1 cellular context compared by ENCODE assay signal in the genomic region with DNA sequence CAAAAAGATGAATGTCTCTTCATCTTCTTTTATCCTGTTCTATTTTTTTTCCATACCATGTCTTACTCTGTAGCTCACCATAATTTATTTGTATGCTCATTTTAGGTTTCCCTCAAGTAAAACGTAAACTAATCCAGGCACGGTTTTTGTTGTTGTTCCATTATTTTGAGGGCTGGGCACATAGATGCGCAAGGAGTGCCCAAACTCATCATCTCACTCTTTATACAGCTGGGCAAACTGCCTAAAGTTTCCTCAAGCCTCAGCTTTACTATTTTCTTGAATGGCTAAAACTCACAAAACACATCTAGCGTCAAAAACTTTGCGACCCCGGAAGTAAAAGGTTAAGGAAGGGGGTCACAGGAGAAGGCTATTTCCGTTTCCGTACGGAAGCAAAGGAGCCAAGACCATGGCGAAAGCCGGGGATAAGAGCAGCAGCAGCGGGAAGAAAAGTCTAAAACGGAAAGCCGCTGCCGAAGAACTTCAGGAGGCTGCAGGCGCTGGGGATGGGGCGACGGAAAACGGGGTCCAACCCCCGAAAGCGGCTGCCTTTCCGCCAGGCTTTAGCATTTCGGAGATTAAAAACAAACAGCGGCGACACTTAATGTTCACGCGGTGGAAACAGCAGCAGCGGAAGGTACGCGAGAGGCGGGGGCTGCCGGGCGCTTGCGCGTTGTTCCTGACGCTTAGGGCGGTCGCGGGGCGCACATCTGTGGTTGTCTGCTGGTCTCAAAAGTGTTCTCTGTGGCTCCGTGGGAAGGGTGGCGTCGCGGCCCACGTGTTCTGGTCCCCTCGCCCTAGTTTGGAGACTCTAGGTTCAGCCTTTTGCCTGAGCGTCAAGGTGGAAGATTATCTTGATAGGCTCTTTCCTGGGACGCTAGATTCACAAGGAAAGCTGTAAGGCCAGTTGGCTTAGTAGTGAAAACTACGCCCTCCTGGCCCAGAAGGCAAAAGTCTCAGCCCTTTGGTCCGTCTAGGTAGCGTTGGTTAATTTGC.
TF ChIP-seq lines count a peak whose summit lies in the region.

A gene with protein sequence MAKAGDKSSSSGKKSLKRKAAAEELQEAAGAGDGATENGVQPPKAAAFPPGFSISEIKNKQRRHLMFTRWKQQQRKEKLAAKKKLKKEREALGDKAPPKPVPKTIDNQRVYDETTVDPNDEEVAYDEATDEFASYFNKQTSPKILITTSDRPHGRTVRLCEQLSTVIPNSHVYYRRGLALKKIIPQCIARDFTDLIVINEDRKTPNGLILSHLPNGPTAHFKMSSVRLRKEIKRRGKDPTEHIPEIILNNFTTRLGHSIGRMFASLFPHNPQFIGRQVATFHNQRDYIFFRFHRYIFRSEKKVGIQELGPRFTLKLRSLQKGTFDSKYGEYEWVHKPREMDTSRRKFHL (plus strand): TSS at position 391 of the 993 bp plus-strand sequence. CDS start 16 bp downstream, at position 407.

TF ChIP-seq in GM12878, 131 proteins besides CTCF, POLR2A, EP300 and RAD21 (continued from another document and continues in another):
- TF ChIP-seq, protein P1, sequence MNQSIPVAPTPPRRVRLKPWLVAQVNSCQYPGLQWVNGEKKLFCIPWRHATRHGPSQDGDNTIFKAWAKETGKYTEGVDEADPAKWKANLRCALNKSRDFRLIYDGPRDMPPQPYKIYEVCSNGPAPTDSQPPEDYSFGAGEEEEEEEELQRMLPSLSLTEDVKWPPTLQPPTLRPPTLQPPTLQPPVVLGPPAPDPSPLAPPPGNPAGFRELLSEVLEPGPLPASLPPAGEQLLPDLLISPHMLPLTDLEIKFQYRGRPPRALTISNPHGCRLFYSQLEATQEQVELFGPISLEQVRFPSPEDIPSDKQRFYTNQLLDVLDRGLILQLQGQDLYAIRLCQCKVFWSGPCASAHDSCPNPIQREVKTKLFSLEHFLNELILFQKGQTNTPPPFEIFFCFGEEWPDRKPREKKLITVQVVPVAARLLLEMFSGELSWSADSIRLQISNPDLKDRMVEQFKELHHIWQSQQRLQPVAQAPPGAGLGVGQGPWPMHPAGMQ (IDR thresholded peaks at IDR 0.05; ENCODE audit: borderline replicate concordance): no peak
- TF ChIP-seq ZNF622 (IDR thresholded peaks at IDR 0.05) (no peak), NRF1 (conservative IDR thresholded peaks at IDR 0.05; ENCODE audit: low read depth, low read length) (peak; percentile 52), SMARCA5 (IDR thresholded peaks at IDR 0.05) (no peak), WRNIP1 (IDR thresholded peaks at IDR 0.05; ENCODE audit: borderline replicate concordance, low read depth, low read length) (no peak), TCF3 (IDR thresholded peaks at IDR 0.05; ENCODE audit: borderline replicate concordance, insufficient read depth, low read depth, low read length) (no peak), BRCA1 (IDR thresholded peaks at IDR 0.05; ENCODE audit: low read depth, low read length) (no peak), TBL1XR1 (IDR thresholded peaks at IDR 0.05; ENCODE audit: low read depth, low read length) (peak; percentile 75), JUND (IDR thresholded peaks at IDR 0.05; ENCODE audit: low read depth, low read length) (no peak), BHLHE40 (IDR thresholded peaks at IDR 0.05; ENCODE audit: borderline replicate concordance in 1 of 2, low read depth in 2 of 2, low read length in 1 of 2) (0 out of 4 replicates have a peak, but pooled peaks of 1 of the 2 experiments have one; percentile 18), ETV6 (conservative IDR thresholded peaks at IDR 0.05 in 1 of 2, IDR thresholded peaks at IDR 0.05 in 1 of 2; ENCODE audit: borderline replicate concordance in 1 of 2, low read depth in 1 of 2) (peak in 1 of 2 experiments; percentile 88; a peak in 2 of 4 replicates), CREB1 (IDR thresholded peaks at IDR 0.05; ENCODE audit: low read depth) (peak; percentile 28; the same call in 1 of the 2 replicates), HDAC2 (IDR thresholded peaks at IDR 0.05) (no peak), ZSCAN29 (IDR thresholded peaks at IDR 0.05) (no peak), ESRRA (IDR thresholded peaks at IDR 0.05; ENCODE audit: low read length) (no peak), BCL11A (IDR thresholded peaks at IDR 0.05; ENCODE audit: low read depth, low read length) (no peak), CHD2 (IDR thresholded peaks at IDR 0.05; ENCODE audit: borderline replicate concordance, low read depth, low read length) (0 out of 2 replicates have a peak, but pooled peaks have one; percentile 75), SREBF2 (IDR thresholded peaks at IDR 0.05; ENCODE audit: low read length) (peak; percentile 70), CEBPB (IDR thresholded peaks at IDR 0.05; ENCODE audit: borderline replicate concordance in 1 of 2, low read depth in 2 of 2, low read length in 2 of 2) (0 out of 4 replicates have a peak, but pooled peaks of 1 of the 2 experiments have one; percentile 51), MYC (IDR thresholded peaks at IDR 0.05; ENCODE audit: insufficient read depth, insufficient read length, insufficient replicate concordance, low read length, severe bottlenecking) (no peak), NR2C2 (IDR thresholded peaks at IDR 0.05; ENCODE audit: borderline replicate concordance, control insufficient read depth, insufficient read length, low read depth) (peak; percentile 84), RELA (IDR thresholded peaks at IDR 0.05; ENCODE audit: borderline replicate concordance, partially characterized antibody) (no peak), JUNB (IDR thresholded peaks at IDR 0.05) (no peak), SUPT20H (IDR thresholded peaks at IDR 0.05; ENCODE audit: borderline replicate concordance, control insufficient read depth, low read depth, low read length) (no peak), GABPA (IDR thresholded peaks at IDR 0.05; ENCODE audit: low read depth) (peak; percentile 100), MYB (IDR thresholded peaks at IDR 0.05; ENCODE audit: borderline replicate concordance, low read depth, low read length) (no peak), NBN (IDR thresholded peaks at IDR 0.05) (peak; percentile 86; the same call in 1 of the 2 replicates), CBFB (IDR thresholded peaks at IDR 0.05; ENCODE audit: low read depth) (peak; percentile 51), SPI1 (IDR thresholded peaks at IDR 0.05; ENCODE audit: borderline replicate concordance, insufficient read depth, low read depth, low read length) (no peak)
- TF ChIP-seq, protein P2, sequence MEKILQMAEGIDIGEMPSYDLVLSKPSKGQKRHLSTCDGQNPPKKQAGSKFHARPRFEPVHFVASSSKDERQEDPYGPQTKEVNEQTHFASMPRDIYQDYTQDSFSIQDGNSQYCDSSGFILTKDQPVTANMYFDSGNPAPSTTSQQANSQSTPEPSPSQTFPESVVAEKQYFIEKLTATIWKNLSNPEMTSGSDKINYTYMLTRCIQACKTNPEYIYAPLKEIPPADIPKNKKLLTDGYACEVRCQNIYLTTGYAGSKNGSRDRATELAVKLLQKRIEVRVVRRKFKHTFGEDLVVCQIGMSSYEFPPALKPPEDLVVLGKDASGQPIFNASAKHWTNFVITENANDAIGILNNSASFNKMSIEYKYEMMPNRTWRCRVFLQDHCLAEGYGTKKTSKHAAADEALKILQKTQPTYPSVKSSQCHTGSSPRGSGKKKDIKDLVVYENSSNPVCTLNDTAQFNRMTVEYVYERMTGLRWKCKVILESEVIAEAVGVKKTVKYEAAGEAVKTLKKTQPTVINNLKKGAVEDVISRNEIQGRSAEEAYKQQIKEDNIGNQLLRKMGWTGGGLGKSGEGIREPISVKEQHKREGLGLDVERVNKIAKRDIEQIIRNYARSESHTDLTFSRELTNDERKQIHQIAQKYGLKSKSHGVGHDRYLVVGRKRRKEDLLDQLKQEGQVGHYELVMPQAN (conservative IDR thresholded peaks at IDR 0.05): peak; percentile 86
- TF ChIP-seq, protein P3, sequence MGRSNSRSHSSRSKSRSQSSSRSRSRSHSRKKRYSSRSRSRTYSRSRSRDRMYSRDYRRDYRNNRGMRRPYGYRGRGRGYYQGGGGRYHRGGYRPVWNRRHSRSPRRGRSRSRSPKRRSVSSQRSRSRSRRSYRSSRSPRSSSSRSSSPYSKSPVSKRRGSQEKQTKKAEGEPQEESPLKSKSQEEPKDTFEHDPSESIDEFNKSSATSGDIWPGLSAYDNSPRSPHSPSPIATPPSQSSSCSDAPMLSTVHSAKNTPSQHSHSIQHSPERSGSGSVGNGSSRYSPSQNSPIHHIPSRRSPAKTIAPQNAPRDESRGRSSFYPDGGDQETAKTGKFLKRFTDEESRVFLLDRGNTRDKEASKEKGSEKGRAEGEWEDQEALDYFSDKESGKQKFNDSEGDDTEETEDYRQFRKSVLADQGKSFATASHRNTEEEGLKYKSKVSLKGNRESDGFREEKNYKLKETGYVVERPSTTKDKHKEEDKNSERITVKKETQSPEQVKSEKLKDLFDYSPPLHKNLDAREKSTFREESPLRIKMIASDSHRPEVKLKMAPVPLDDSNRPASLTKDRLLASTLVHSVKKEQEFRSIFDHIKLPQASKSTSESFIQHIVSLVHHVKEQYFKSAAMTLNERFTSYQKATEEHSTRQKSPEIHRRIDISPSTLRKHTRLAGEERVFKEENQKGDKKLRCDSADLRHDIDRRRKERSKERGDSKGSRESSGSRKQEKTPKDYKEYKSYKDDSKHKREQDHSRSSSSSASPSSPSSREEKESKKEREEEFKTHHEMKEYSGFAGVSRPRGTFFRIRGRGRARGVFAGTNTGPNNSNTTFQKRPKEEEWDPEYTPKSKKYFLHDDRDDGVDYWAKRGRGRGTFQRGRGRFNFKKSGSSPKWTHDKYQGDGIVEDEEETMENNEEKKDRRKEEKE (IDR thresholded peaks at IDR 0.05): no peak
- TF ChIP-seq, protein P4, sequence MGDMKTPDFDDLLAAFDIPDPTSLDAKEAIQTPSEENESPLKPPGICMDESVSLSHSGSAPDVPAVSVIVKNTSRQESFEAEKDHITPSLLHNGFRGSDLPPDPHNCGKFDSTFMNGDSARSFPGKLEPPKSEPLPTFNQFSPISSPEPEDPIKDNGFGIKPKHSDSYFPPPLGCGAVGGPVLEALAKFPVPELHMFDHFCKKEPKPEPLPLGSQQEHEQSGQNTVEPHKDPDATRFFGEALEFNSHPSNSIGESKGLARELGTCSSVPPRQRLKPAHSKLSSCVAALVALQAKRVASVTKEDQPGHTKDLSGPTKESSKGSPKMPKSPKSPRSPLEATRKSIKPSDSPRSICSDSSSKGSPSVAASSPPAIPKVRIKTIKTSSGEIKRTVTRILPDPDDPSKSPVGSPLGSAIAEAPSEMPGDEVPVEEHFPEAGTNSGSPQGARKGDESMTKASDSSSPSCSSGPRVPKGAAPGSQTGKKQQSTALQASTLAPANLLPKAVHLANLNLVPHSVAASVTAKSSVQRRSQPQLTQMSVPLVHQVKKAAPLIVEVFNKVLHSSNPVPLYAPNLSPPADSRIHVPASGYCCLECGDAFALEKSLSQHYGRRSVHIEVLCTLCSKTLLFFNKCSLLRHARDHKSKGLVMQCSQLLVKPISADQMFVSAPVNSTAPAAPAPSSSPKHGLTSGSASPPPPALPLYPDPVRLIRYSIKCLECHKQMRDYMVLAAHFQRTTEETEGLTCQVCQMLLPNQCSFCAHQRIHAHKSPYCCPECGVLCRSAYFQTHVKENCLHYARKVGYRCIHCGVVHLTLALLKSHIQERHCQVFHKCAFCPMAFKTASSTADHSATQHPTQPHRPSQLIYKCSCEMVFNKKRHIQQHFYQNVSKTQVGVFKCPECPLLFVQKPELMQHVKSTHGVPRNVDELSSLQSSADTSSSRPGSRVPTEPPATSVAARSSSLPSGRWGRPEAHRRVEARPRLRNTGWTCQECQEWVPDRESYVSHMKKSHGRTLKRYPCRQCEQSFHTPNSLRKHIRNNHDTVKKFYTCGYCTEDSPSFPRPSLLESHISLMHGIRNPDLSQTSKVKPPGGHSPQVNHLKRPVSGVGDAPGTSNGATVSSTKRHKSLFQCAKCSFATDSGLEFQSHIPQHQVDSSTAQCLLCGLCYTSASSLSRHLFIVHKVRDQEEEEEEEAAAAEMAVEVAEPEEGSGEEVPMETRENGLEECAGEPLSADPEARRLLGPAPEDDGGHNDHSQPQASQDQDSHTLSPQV (IDR thresholded peaks at IDR 0.05): no peak
- TF ChIP-seq, protein P5, sequence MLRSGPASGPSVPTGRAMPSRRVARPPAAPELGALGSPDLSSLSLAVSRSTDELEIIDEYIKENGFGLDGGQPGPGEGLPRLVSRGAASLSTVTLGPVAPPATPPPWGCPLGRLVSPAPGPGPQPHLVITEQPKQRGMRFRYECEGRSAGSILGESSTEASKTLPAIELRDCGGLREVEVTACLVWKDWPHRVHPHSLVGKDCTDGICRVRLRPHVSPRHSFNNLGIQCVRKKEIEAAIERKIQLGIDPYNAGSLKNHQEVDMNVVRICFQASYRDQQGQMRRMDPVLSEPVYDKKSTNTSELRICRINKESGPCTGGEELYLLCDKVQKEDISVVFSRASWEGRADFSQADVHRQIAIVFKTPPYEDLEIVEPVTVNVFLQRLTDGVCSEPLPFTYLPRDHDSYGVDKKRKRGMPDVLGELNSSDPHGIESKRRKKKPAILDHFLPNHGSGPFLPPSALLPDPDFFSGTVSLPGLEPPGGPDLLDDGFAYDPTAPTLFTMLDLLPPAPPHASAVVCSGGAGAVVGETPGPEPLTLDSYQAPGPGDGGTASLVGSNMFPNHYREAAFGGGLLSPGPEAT (IDR thresholded peaks at IDR 0.05; ENCODE audit: low read depth): peak; percentile 72; the same call in 1 of the 2 replicates
- TF ChIP-seq, protein P6, sequence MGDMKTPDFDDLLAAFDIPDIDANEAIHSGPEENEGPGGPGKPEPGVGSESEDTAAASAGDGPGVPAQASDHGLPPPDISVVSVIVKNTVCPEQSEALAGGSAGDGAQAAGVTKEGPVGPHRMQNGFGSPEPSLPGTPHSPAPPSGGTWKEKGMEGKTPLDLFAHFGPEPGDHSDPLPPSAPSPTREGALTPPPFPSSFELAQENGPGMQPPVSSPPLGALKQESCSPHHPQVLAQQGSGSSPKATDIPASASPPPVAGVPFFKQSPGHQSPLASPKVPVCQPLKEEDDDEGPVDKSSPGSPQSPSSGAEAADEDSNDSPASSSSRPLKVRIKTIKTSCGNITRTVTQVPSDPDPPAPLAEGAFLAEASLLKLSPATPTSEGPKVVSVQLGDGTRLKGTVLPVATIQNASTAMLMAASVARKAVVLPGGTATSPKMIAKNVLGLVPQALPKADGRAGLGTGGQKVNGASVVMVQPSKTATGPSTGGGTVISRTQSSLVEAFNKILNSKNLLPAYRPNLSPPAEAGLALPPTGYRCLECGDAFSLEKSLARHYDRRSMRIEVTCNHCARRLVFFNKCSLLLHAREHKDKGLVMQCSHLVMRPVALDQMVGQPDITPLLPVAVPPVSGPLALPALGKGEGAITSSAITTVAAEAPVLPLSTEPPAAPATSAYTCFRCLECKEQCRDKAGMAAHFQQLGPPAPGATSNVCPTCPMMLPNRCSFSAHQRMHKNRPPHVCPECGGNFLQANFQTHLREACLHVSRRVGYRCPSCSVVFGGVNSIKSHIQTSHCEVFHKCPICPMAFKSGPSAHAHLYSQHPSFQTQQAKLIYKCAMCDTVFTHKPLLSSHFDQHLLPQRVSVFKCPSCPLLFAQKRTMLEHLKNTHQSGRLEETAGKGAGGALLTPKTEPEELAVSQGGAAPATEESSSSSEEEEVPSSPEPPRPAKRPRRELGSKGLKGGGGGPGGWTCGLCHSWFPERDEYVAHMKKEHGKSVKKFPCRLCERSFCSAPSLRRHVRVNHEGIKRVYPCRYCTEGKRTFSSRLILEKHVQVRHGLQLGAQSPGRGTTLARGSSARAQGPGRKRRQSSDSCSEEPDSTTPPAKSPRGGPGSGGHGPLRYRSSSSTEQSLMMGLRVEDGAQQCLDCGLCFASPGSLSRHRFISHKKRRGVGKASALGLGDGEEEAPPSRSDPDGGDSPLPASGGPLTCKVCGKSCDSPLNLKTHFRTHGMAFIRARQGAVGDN (IDR thresholded peaks at IDR 0.05): peak; percentile 39; the same call in 1 of the 2 replicates
- TF ChIP-seq, protein P7, sequence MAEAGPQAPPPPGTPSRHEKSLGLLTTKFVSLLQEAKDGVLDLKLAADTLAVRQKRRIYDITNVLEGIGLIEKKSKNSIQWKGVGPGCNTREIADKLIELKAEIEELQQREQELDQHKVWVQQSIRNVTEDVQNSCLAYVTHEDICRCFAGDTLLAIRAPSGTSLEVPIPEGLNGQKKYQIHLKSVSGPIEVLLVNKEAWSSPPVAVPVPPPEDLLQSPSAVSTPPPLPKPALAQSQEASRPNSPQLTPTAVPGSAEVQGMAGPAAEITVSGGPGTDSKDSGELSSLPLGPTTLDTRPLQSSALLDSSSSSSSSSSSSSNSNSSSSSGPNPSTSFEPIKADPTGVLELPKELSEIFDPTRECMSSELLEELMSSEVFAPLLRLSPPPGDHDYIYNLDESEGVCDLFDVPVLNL (IDR thresholded peaks at IDR 0.05; ENCODE audit: low read depth, low read length): no peak
